Comparison of ENCODE assay signal across 15 cellular contexts in the genomic region with DNA sequence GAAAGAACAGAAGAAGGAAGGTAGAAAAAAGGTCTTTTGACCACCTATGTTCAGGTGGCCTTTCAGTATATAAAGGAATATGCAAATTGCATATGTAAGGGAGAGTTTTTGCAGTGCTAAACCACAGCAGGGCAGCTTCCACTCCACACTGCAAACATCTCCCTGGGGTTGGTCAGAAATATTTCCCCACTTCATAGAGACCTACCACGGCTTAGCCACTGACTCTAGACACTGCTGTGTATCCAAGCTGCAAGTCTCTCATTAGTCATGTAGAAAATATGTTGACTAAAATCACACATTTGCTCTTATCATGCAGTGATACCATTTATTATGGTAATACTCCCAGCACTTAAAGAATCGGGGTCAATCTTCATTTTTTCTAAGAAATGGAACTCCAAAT.
DNase-seq lines count a peak whose midpoint lies in the region; ATAC-seq and TF ChIP-seq lines count a peak whose summit lies in the region.
"Had no signal": no experiment of that assay in that cellular context is flagged by ENCODE, and none has a peak within 500 bp of the region (broad histone marks: within the 10 kb centered on the region; RNA-seq: fewer than 3 reads in every experiment).

No MANE protein-coding gene starts in this region.

- POLR2A ChIA-PET in AG04449 (lab: Yijun Ruan, JAX) = no interaction called here
- POLR2A ChIA-PET in Panc1 (lab: Charles Lee) = interaction anchor here (0.6 kb wide), 1 partner anchor 44 kb away, joined by 4 read pairs; no protein-coding TSS in a partner anchor

- no peaks in the 10 kb centered on the region for H3K4me1 Mint-ChIP-seq in activated naive CD8-positive, alpha-beta T cell treated with anti-CD3 and anti-CD28 coated beads for 36 hours
- H3K4me1 Mint-ChIP-seq: activated CD4-positive, alpha-beta T cell treated with anti-CD3 and anti-CD28 coated beads, Interleukin-2, amount 10 ng/mL, durations not matched to agents 24 days and 14 days had no signal

- H3K9me3 ChIP-seq in Panc1 (ENCODE audit: control insufficient read depth, insufficient read depth, low read depth, low read length) = no peaks in the 10 kb centered on the region
- H3K9me3 ChIP-seq: pancreas, transverse colon had no signal

- peak; percentile 56 for DNase-seq in AG04449 (ENCODE audit: low read depth, low spot score)
- DNase-seq in Panc1 (ENCODE audit: low read depth, low spot score) = no peak
- peak; percentile 39 for DNase-seq in fibroblast of pulmonary artery (ENCODE audit: low read depth)
- DNase-seq in stimulated activated naive CD4-positive, alpha-beta T cell (lab: John Stamatoyannopoulos, UW) = no peak
- DNase-seq in activated naive CD8-positive, alpha-beta T cell treated with anti-CD3 and anti-CD28 coated beads for 36 hours = no peak
- no peak for DNase-seq in retina
- DNase-seq: activated CD4-positive, alpha-beta T cell treated with anti-CD3 and anti-CD28 coated beads, Interleukin-2, amount 10 ng/mL, durations not matched to agents 24 days and 14 days; NCI-H510A; pancreas; stimulated activated CD4-positive, alpha-beta T cell treated with anti-CD3 and anti-CD28 coated beads, Interleukin-15, amount 100 ng/mL, for 24 hours; transverse colon had no signal

- intact Hi-C loops in Panc1 (cut with micrococcal nuclease; ENCODE audit: unreplicated experiment) = no loop called here

- no peak overlapping the region for H3K4me3 Mint-ChIP-seq in activated naive CD8-positive, alpha-beta T cell treated with anti-CD3 and anti-CD28 coated beads for 36 hours
- H3K4me3 Mint-ChIP-seq: activated CD4-positive, alpha-beta T cell treated with anti-CD3 and anti-CD28 coated beads, Interleukin-2, amount 10 ng/mL, durations not matched to agents 24 days and 14 days; activated T-helper 1 cell treated with anti-CD3 and anti-CD28 coated beads, Interleukin-12 subunit alpha, Interleukin-12 subunit beta, Interleukin-2, Interleukin-4 antibody, amounts not matched to agents 30 ng/mL and 10 ng/mL and 1 ng/mL, durations not matched to agents 14 hours and 24 hours and 36 hours; brain had no signal

- no peaks in the 10 kb centered on the region for H3K27me3 ChIP-seq in Panc1 (ENCODE audit: control insufficient read depth, insufficient read depth, low read length)
- H3K27me3 ChIP-seq: pancreas, transverse colon had no signal

- in situ Hi-C loops in Panc1 (cut with HindIII; ENCODE audit: low pct_unique_long_range_greater_than_20kb, low sequenced_read_pairs) = no loop called here

- H3K4me3 ChIP-seq in AG04449 (ENCODE audit: low read depth, low read length) (no peak overlapping the region), Panc1 (ENCODE audit: low read depth in 2 of 2, low read length in 2 of 2) (no peak overlapping the region), fibroblast of pulmonary artery (replicated peaks; ENCODE audit: low read depth, low read length) (no peak overlapping the region)
- H3K4me3 ChIP-seq: pancreas, transverse colon had no signal

- TF ChIP-seq CTCF in AG04449 (IDR thresholded peaks at IDR 0.05; ENCODE audit: insufficient read depth, low read length, missing control alignments) (no peak), Panc1 (IDR thresholded peaks at IDR 0.05) (0 out of 2 replicates have a peak, but pooled peaks have one; percentile 5), fibroblast of pulmonary artery (IDR thresholded peaks at IDR 0.05; ENCODE audit: low read length, missing control alignments) (no peak)

- no peaks in the 10 kb centered on the region for H3K9me3 Mint-ChIP-seq in activated naive CD8-positive, alpha-beta T cell treated with anti-CD3 and anti-CD28 coated beads for 36 hours
- H3K9me3 Mint-ChIP-seq: activated CD4-positive, alpha-beta T cell treated with anti-CD3 and anti-CD28 coated beads, Interleukin-2, amount 10 ng/mL, durations not matched to agents 24 days and 14 days; activated T-helper 1 cell treated with anti-CD3 and anti-CD28 coated beads, Interleukin-12 subunit alpha, Interleukin-12 subunit beta, Interleukin-2, Interleukin-4 antibody, amounts not matched to agents 30 ng/mL and 10 ng/mL and 1 ng/mL, durations not matched to agents 14 hours and 24 hours and 36 hours; brain had no signal

- no peaks in the 10 kb centered on the region for H3K4me1 ChIP-seq in Panc1 (ENCODE audit: control insufficient read depth, insufficient read depth, low read length)
- H3K4me1 ChIP-seq: pancreas, transverse colon had no signal

- CTCF ChIA-PET in AG04449 (lab: Yijun Ruan, JAX) (no interaction called here), Panc1 (lab: Charles Lee) (no interaction called here)

- no TSS peak for BruUV-seq in Panc1 (replicated peaks; lab: Mats Ljungman, UMichigan)

- no peaks in the 10 kb centered on the region for H3K36me3 ChIP-seq in Panc1 (ENCODE audit: control insufficient read depth, insufficient read depth, low read length)
- H3K36me3 ChIP-seq: pancreas, transverse colon had no signal

- H3K36me3 Mint-ChIP-seq in activated naive CD8-positive, alpha-beta T cell treated with anti-CD3 and anti-CD28 coated beads for 36 hours = no peaks in the 10 kb centered on the region

- no peak overlapping the region for H3K27ac ChIP-seq in Panc1 (ENCODE audit: low read length)
- H3K27ac ChIP-seq: pancreas, transverse colon had no signal

- no peak overlapping the region for H3K27ac Mint-ChIP-seq in activated naive CD8-positive, alpha-beta T cell treated with anti-CD3 and anti-CD28 coated beads for 36 hours
- H3K27ac Mint-ChIP-seq: activated CD4-positive, alpha-beta T cell treated with anti-CD3 and anti-CD28 coated beads, Interleukin-2, amount 10 ng/mL, durations not matched to agents 24 days and 14 days; activated T-helper 1 cell treated with anti-CD3 and anti-CD28 coated beads, Interleukin-12 subunit alpha, Interleukin-12 subunit beta, Interleukin-2, Interleukin-4 antibody, amounts not matched to agents 30 ng/mL and 10 ng/mL and 1 ng/mL, durations not matched to agents 14 hours and 24 hours and 36 hours; brain had no signal

- ATAC-seq in GM21360 (IDR thresholded peaks at IDR 0.05; ENCODE audit: unreplicated experiment) (peak; percentile 66), Panc1 (no peak), HG02588 (IDR thresholded peaks at IDR 0.05; ENCODE audit: unreplicated experiment) (no peak)
- ATAC-seq: pancreas had no signal

- peaks cover 5% of the 10 kb centered on the region for H3K27me3 Mint-ChIP-seq in activated naive CD8-positive, alpha-beta T cell treated with anti-CD3 and anti-CD28 coated beads for 36 hours
- H3K27me3 Mint-ChIP-seq: activated CD4-positive, alpha-beta T cell treated with anti-CD3 and anti-CD28 coated beads, Interleukin-2, amount 10 ng/mL, durations not matched to agents 24 days and 14 days had no signal

Comparison
In these comparisons a context has a peak if more than half of its experiments do, and no peak if none do; other contexts are left out.
1. DNase-seq: peak in AG04449 (single experiment) and fibroblast of pulmonary artery (single experiment); none in Panc1 (single experiment), stimulated activated naive CD4-positive, alpha-beta T cell (0 of 6), activated naive CD8-positive, alpha-beta T cell treated with anti-CD3 and anti-CD28 coated beads for 36 hours (single experiment) and retina (single experiment).